Comparison of ENCODE assay signal across 19 cellular contexts in genomic region chr19:45457776-45458175, GRCh38. TPM values are rescaled to one million over a fixed set of nuclear protein-coding genes. Genes with fewer than 3 reads are reported as not detected.
DNase-seq lines count a peak whose midpoint lies in the region; ATAC-seq and TF ChIP-seq lines count a peak whose summit lies in the region.
"Had no signal": no experiment of that assay in that cellular context is flagged by ENCODE, and none has a peak within 500 bp of the region (broad histone marks: within the 10 kb centered on the region; RNA-seq: fewer than 3 reads in every experiment).

No MANE protein-coding gene starts in this region.

- H2BK5ac ChIP-seq in IMR-90 (ENCODE audit: low read depth, low read length, poor library complexity, severe bottlenecking) = no peak overlapping the region

- no peak for TF ChIP-seq RAD21 in IMR-90 (IDR thresholded peaks at IDR 0.05; ENCODE audit: low read length)

- peaks cover 20% of the 10 kb centered on the region for H3K4me1 Mint-ChIP-seq in Caco-2 (ENCODE audit: low read depth, unreplicated experiment)

- no peak overlapping the region for H3K4me3 ChIP-seq in Caco-2 (ENCODE audit: low read depth, low read length)
- no peak overlapping the region for H3K4me3 ChIP-seq in IMR-90 (ENCODE audit: insufficient read depth, low read depth, low read length)
- H3K4me3 ChIP-seq in osteoblast (ENCODE audit: insufficient read depth, low read length) = no peak overlapping the region
- H3K4me3 ChIP-seq: GM23338, SK-N-MC had no signal

- CTCF ChIA-PET in Caco-2 (lab: Charles Lee) (no interaction called here), IMR-90 (lab: Yijun Ruan, JAX) (no interaction called here)

- H3K4me2 ChIP-seq in IMR-90 (ENCODE audit: low read depth, low read length) = no peak overlapping the region
- H3K4me2 ChIP-seq in osteoblast (ENCODE audit: insufficient read depth, low read length) = no peak overlapping the region
- H3K4me2 ChIP-seq: GM23338 had no signal

- DNase-seq in Caco-2 (no peak), IMR-90 (no peak), foreskin keratinocyte (no peak), osteoblast (ENCODE audit: insufficient read length, low spot score, missing footprints) (peak; percentile 14), RKO (ENCODE audit: low spot score) (no peak), activated gamma-delta T cell treated with Interleukin-2 at 50 U/mL for 16 hours (no peak), anterior cingulate cortex (lab: John Stamatoyannopoulos, UW) (no peak)
- DNase-seq: BE2C; CD4-positive, alpha-beta memory T cell; GDM1; Kasumi-1; MM.1S; NCI-H1092 treated with DMSO at 0.1 percent for 48 hours; NCI-H510A treated with DMSO at 0.1 percent for 48 hours; NCI-H82; Right ventricle myocardium superior had no signal

- peak overlapping the region; percentile 53 for H3K27ac Mint-ChIP-seq in Caco-2 (ENCODE audit: unreplicated experiment)
- H3K27ac Mint-ChIP-seq: GM23338 had no signal

- intact Hi-C loops in Caco-2 (cut with micrococcal nuclease; ENCODE audit: unreplicated experiment) = no loop called here
- intact Hi-C loops in IMR-90 (cut with micrococcal nuclease) = no loop called here

- peaks cover 8% of the 10 kb centered on the region for H4K20me1 ChIP-seq in IMR-90 (ENCODE audit: insufficient read depth, low read length)
- no peaks in the 10 kb centered on the region for H4K20me1 ChIP-seq in osteoblast (ENCODE audit: insufficient read depth, low read length)

- H3K4ac ChIP-seq in IMR-90 (ENCODE audit: low read depth, low read length) = 0 out of 2 replicates have a peak overlapping the region, but pooled peaks have one; percentile 10

- in situ Hi-C loops in IMR-90 (cut with MboI; ENCODE audit: low sequenced_read_pairs) = no loop called here

- peak; percentile 24; the same call in 1 of the 2 replicates for TF ChIP-seq POLR2A in IMR-90 (IDR thresholded peaks at IDR 0.05; ENCODE audit: low read depth, low read length)

- H3K9me1 ChIP-seq in IMR-90 (ENCODE audit: insufficient read depth, low read length) = peaks cover 6% of the 10 kb centered on the region; the same call in 1 of the 2 replicates

- H4K8ac ChIP-seq in IMR-90 (ENCODE audit: low read depth in 2 of 2, low read length in 2 of 2) = no peak overlapping the region

- ATAC-seq in IMR-90 (ENCODE audit: low read depth) (no peak), foreskin keratinocyte (no peak)
- ATAC-seq: GM23338, Panc1 had no signal

- no TSS peak for BruUV-seq in Caco-2 (replicated peaks; lab: Mats Ljungman, UMichigan)
- BruUV-seq in IMR-90 (replicated peaks; lab: Mats Ljungman, UMichigan) = no TSS peak

- no peak overlapping the region for H3K14ac ChIP-seq in IMR-90 (replicated peaks; ENCODE audit: low read depth, low read length)

- peak overlapping the region; percentile 70; the same call in 1 of the 2 replicates for H2AK5ac ChIP-seq in IMR-90 (ENCODE audit: low read depth, low read length)

- H3K79me2 ChIP-seq in osteoblast (ENCODE audit: insufficient read depth, low read length) = no peaks in the 10 kb centered on the region

- H3K36me3 ChIP-seq in Caco-2 (ENCODE audit: control insufficient read depth, insufficient read depth, low read length) = no peaks in the 10 kb centered on the region
- H3K36me3 ChIP-seq in IMR-90 (ENCODE audit: control insufficient read depth, insufficient read depth, low read length) = no peaks in the 10 kb centered on the region
- H3K36me3 ChIP-seq in osteoblast (ENCODE audit: insufficient read depth, low read length) = no peaks in the 10 kb centered on the region
- H3K36me3 ChIP-seq: BE2C had no signal

- POLR2A ChIA-PET in Caco-2 (lab: Charles Lee) = no interaction called here
- POLR2A ChIA-PET in IMR-90 (lab: Charles Lee; ENCODE audit: unreplicated experiment) = no interaction called here

- H3K9me3 ChIP-seq in Caco-2 = no peaks in the 10 kb centered on the region
- no peaks in the 10 kb centered on the region for H3K9me3 ChIP-seq in IMR-90 (ENCODE audit: control insufficient read depth, insufficient read depth, low read length)
- no peaks in the 10 kb centered on the region for H3K9me3 ChIP-seq in osteoblast (ENCODE audit: low read depth, low read length)
- H3K9me3 ChIP-seq: BE2C had no signal

- H3K23ac ChIP-seq in IMR-90 (ENCODE audit: low read depth, low read length) = no peak overlapping the region

- peaks cover 9% of the 10 kb centered on the region for H3K36me3 Mint-ChIP-seq in Caco-2 (ENCODE audit: insufficient read depth, unreplicated experiment)

- H3K27ac ChIP-seq in IMR-90 (ENCODE audit: insufficient read depth, low read length) = no peak overlapping the region
- H3K27ac ChIP-seq in foreskin keratinocyte = peak overlapping the region; percentile 22
- H3K27ac ChIP-seq in osteoblast (ENCODE audit: low read depth, low read length) = no peak overlapping the region
- H3K27ac ChIP-seq: SK-N-MC had no signal

- H2AFZ ChIP-seq in IMR-90 (replicated peaks; ENCODE audit: low read length, poor library complexity) = no peak overlapping the region
- H2AFZ ChIP-seq in osteoblast (ENCODE audit: low read length) = no peak overlapping the region
- H2AFZ ChIP-seq: GM23338 had no signal

- H2BK20ac ChIP-seq in IMR-90 (ENCODE audit: low read depth, low read length) = no peak overlapping the region

- H3K27me3 ChIP-seq in Caco-2 (replicated peaks; ENCODE audit: control insufficient read depth, insufficient read depth, low read length) (no peaks in the 10 kb centered on the region), IMR-90 (ENCODE audit: control insufficient read depth, insufficient read depth, low read length) (no peaks in the 10 kb centered on the region), foreskin keratinocyte (no peaks in the 10 kb centered on the region), osteoblast (ENCODE audit: insufficient read depth, low read length) (no peaks in the 10 kb centered on the region)
- H3K27me3 ChIP-seq: BE2C had no signal

- TF ChIP-seq CTCF in Caco-2 (IDR thresholded peaks at IDR 0.05; ENCODE audit: insufficient read depth in 1 of 2, low read depth in 1 of 2, low read length in 1 of 2, severe bottlenecking in 1 of 2, unreplicated experiment in 1 of 2) = no peak
- no peak for TF ChIP-seq CTCF in IMR-90 (conservative IDR thresholded peaks at IDR 0.05; ENCODE audit: low read depth, low read length)
- TF ChIP-seq CTCF in foreskin keratinocyte (conservative IDR thresholded peaks at IDR 0.05) = no peak
- no peak for TF ChIP-seq CTCF in osteoblast (IDR thresholded peaks at IDR 0.05; ENCODE audit: extremely low read depth, low read depth, low read length)

- H3K79me1 ChIP-seq in IMR-90 (ENCODE audit: low read depth in 1 of 2, low read length in 2 of 2) = peaks cover 0 to 9% of the 10 kb centered on the region in 2 experiments; a peak in 2 of 4 replicates

- H3K4me1 ChIP-seq in Caco-2 = peaks cover 19% of the 10 kb centered on the region
- peaks cover 8% of the 10 kb centered on the region for H3K4me1 ChIP-seq in IMR-90 (ENCODE audit: control insufficient read depth, insufficient read depth, low read length)
- H3K4me1 ChIP-seq in foreskin keratinocyte = peaks cover 6% of the 10 kb centered on the region
- H3K4me1 ChIP-seq in osteoblast (ENCODE audit: insufficient read depth, low read length) = peaks cover 24% of the 10 kb centered on the region

- no peak overlapping the region for H4K5ac ChIP-seq in IMR-90 (ENCODE audit: low read depth, low read length)

- H3K4me3 Mint-ChIP-seq in Caco-2 (ENCODE audit: unreplicated experiment) = no peak overlapping the region
- H3K4me3 Mint-ChIP-seq: CD4-positive, alpha-beta memory T cell; GM23338 had no signal

- no peak overlapping the region for H3K56ac ChIP-seq in IMR-90 (ENCODE audit: extremely low read depth, insufficient read depth, low read length)

- H2BK120ac ChIP-seq in IMR-90 (ENCODE audit: low read depth, low read length) = no peak overlapping the region

- H4K91ac ChIP-seq in IMR-90 (ENCODE audit: insufficient read depth, low read depth, low read length) = no peak overlapping the region

- H2AK9ac ChIP-seq in IMR-90 (replicated peaks; ENCODE audit: low read depth, low read length, poor library complexity) = no peak overlapping the region

- dilution Hi-C loops in IMR-90 (cut with HindIII; ENCODE audit: low sequenced_read_pairs, unreplicated experiment) = no loop called here

- H3K27me3 Mint-ChIP-seq in Caco-2 (ENCODE audit: insufficient read depth, unreplicated experiment) = no peaks in the 10 kb centered on the region
- H3K27me3 Mint-ChIP-seq: CD4-positive, alpha-beta memory T cell had no signal

- H3K9me3 Mint-ChIP-seq in Caco-2 (ENCODE audit: unreplicated experiment) = no peaks in the 10 kb centered on the region
- H3K9me3 Mint-ChIP-seq: CD4-positive, alpha-beta memory T cell; GM23338 had no signal

- H3K9ac ChIP-seq in IMR-90 (ENCODE audit: low read depth, low read length) = no peak overlapping the region

- peak overlapping the region; percentile 57; the same call in 1 of the 3 replicates for H2BK15ac ChIP-seq in IMR-90 (ENCODE audit: low read depth, low read length)

- H3K18ac ChIP-seq in IMR-90 (ENCODE audit: low read depth, low read length) = no peak overlapping the region

RNA-seq across cellular contexts. Expression of gene FOSB, which starts 10.0 kb away (rescaled TPM):
- 6.4 TPM in 2 replicates for total RNA-seq in Caco-2 (2022)
- 11.1 and 31.9 TPM in 2 replicates for total RNA-seq in IMR-90 (2012; rRNA removed)
- 15.6 and 60.1 TPM in 2 replicates for polyA plus RNA-seq in IMR-90 (2012; rRNA removed)
- polyA plus RNA-seq in IMR-90 (2012; cell fraction: cytosol; rRNA removed) = 52.4 and 90.3 TPM in 2 replicates
- 982 and 1,348 TPM in 2 replicates for polyA plus RNA-seq in IMR-90 (2012; cell fraction: nucleus; rRNA removed; ENCODE audit: low replicate concordance)
- 1.7 and 2.7 TPM in 2 replicates for total RNA-seq in foreskin keratinocyte
- polyA plus RNA-seq in foreskin keratinocyte = 0.68 and 1.0 TPM in 2 replicates
- total RNA-seq in osteoblast = 3.3 and 3.8 TPM in 2 replicates

RNA-seq across cellular contexts. Expression of gene ERCC1, which starts 34.1 kb away (rescaled TPM):
- total RNA-seq in Caco-2 (2022) = 43.5 and 51.0 TPM in 2 replicates
- total RNA-seq in IMR-90 (2012; rRNA removed) = 76.9 and 84.2 TPM in 2 replicates
- polyA plus RNA-seq in IMR-90 (2012; rRNA removed) = 132 and 153 TPM in 2 replicates
- 113 and 118 TPM in 2 replicates for polyA plus RNA-seq in IMR-90 (2012; cell fraction: cytosol; rRNA removed)
- polyA plus RNA-seq in IMR-90 (2012; cell fraction: nucleus; rRNA removed; ENCODE audit: low replicate concordance) = 152 and 183 TPM in 2 replicates
- 271 TPM in 2 replicates for total RNA-seq in foreskin keratinocyte
- 359 and 380 TPM in 2 replicates for polyA plus RNA-seq in foreskin keratinocyte
- 88.4 and 96.3 TPM in 2 replicates for total RNA-seq in osteoblast

RNA-seq across cellular contexts. Expression of gene RTN2, which starts 39.1 kb away (rescaled TPM):
- total RNA-seq in Caco-2 (2022) (13.8 and 18.1 TPM in 2 replicates), IMR-90 (2012; rRNA removed) (5.3 and 5.7 TPM in 2 replicates), foreskin keratinocyte (11.7 and 12.0 TPM in 2 replicates), osteoblast (6.2 TPM in 2 replicates)
- polyA plus RNA-seq in IMR-90 (2012; rRNA removed) (17.4 and 19.4 TPM in 2 replicates), foreskin keratinocyte (16.6 and 17.7 TPM in 2 replicates)
- polyA plus RNA-seq in IMR-90 (2012; cell fraction: cytosol; rRNA removed) = 16.9 and 38.3 TPM in 2 replicates
- 11.9 and 20.0 TPM in 2 replicates for polyA plus RNA-seq in IMR-90 (2012; cell fraction: nucleus; rRNA removed; ENCODE audit: low replicate concordance)

RNA-seq across cellular contexts. Expression of gene PPM1N, which starts 40.5 kb away (rescaled TPM):
- 1.2 and 2.8 TPM in 2 replicates for total RNA-seq in Caco-2 (2022)
- total RNA-seq in IMR-90 (2012; rRNA removed) = 0.56 and 0.90 TPM in 2 replicates
- polyA plus RNA-seq in IMR-90 (2012; rRNA removed) = 1.6 TPM in 2 replicates
- 2.0 and 2.9 TPM in 2 replicates for polyA plus RNA-seq in IMR-90 (2012; cell fraction: cytosol; rRNA removed)
- polyA plus RNA-seq in IMR-90 (2012; cell fraction: nucleus; rRNA removed; ENCODE audit: low replicate concordance) = 3.4 and 4.5 TPM in 2 replicates
- total RNA-seq in foreskin keratinocyte = 2.0 and 2.1 TPM in 2 replicates
- 3.4 and 3.7 TPM in 2 replicates for polyA plus RNA-seq in foreskin keratinocyte
- 0.29 and 0.36 TPM in 2 replicates for total RNA-seq in osteoblast

RNA-seq across cellular contexts. Expression of gene VASP, which starts 49.5 kb away (rescaled TPM):
- total RNA-seq in Caco-2 (2022) (72.4 and 83.1 TPM in 2 replicates), IMR-90 (2012; rRNA removed) (61.1 and 66.9 TPM in 2 replicates), foreskin keratinocyte (168 and 176 TPM in 2 replicates), osteoblast (50.1 and 71.3 TPM in 2 replicates)
- polyA plus RNA-seq in IMR-90 (2012; rRNA removed) (88.8 and 126 TPM in 2 replicates), foreskin keratinocyte (157 and 161 TPM in 2 replicates)
- polyA plus RNA-seq in IMR-90 (2012; cell fraction: cytosol; rRNA removed) = 92.1 and 92.3 TPM in 2 replicates
- polyA plus RNA-seq in IMR-90 (2012; cell fraction: nucleus; rRNA removed; ENCODE audit: low replicate concordance) = 91.0 and 119 TPM in 2 replicates
